ENCODE assay signal across 22 cellular contexts in genomic region chr14:80664576-80664975, GRCh38.
DNase-seq lines count a peak whose midpoint lies in the region; ATAC-seq and TF ChIP-seq lines count a peak whose summit lies in the region.
"Had no signal": no experiment of that assay in that cellular context is flagged by ENCODE, and none has a peak within 500 bp of the region (broad histone marks: within the 10 kb centered on the region; RNA-seq: fewer than 3 reads in every experiment).

No MANE protein-coding gene starts in this region.

- in situ Hi-C loops in IMR-90 (cut with MboI; ENCODE audit: low sequenced_read_pairs) (no loop called here), astrocyte of the spinal cord (cut with HindIII; ENCODE audit: low sequenced_read_pairs) (no loop called here)

- H2BK15ac ChIP-seq in IMR-90 (ENCODE audit: low read depth, low read length), result 0 out of 3 replicates have a peak overlapping the region, but pooled peaks have one; percentile 23

- peak overlapping the region; percentile 29; the same call in 1 of the 2 replicates for H2BK120ac ChIP-seq in IMR-90 (ENCODE audit: low read depth, low read length)

- H3K18ac ChIP-seq in IMR-90 (ENCODE audit: low read depth, low read length), result no peak overlapping the region

- peak overlapping the region; percentile 8 for H2BK5ac ChIP-seq in IMR-90 (ENCODE audit: low read depth, low read length, poor library complexity, severe bottlenecking)

- H3K23ac ChIP-seq in IMR-90 (ENCODE audit: low read depth, low read length), result no peak overlapping the region

- 0 out of 2 replicates have a peak, but pooled peaks cover 4% of the 10 kb centered on the region for H3K79me2 ChIP-seq in DND-41 (ENCODE audit: insufficient read depth, low read length)

- no peak for TF ChIP-seq CTCF in DND-41 (IDR thresholded peaks at IDR 0.05; ENCODE audit: borderline replicate concordance, extremely low read depth, low read length, poor library complexity, severe bottlenecking)
- TF ChIP-seq CTCF in IMR-90 (conservative IDR thresholded peaks at IDR 0.05; ENCODE audit: low read depth, low read length), result no peak
- no peak for TF ChIP-seq CTCF in astrocyte of the spinal cord (IDR thresholded peaks at IDR 0.05; ENCODE audit: low read depth, low read length)
- TF ChIP-seq CTCF in thyroid gland (IDR thresholded peaks at IDR 0.05), result no peak

- H3K56ac ChIP-seq in IMR-90 (ENCODE audit: extremely low read depth, insufficient read depth, low read length), result no peak overlapping the region

- POLR2A ChIA-PET in IMR-90 (lab: Charles Lee; ENCODE audit: unreplicated experiment), result no interaction called here

- dilution Hi-C loops in IMR-90 (cut with HindIII; ENCODE audit: low sequenced_read_pairs, unreplicated experiment), result no loop called here

- no TSS peak for BruUV-seq in IMR-90 (replicated peaks; lab: Mats Ljungman, UMichigan)

- H2AFZ ChIP-seq in DND-41 (ENCODE audit: low read depth, low read length) (no peak overlapping the region), IMR-90 (replicated peaks; ENCODE audit: low read length, poor library complexity) (no peak overlapping the region)
- H2AFZ ChIP-seq: neural progenitor cell, PC-9 had no signal

- H4K91ac ChIP-seq in IMR-90 (ENCODE audit: insufficient read depth, low read depth, low read length), result no peak overlapping the region

- no peaks in the 10 kb centered on the region for H4K20me1 ChIP-seq in DND-41 (ENCODE audit: insufficient read depth, low read length)
- no peaks in the 10 kb centered on the region for H4K20me1 ChIP-seq in IMR-90 (ENCODE audit: insufficient read depth, low read length)

- no peak for DNase-seq in DND-41
- DNase-seq in IMR-90, result peak; percentile 83
- peak; percentile 21 for DNase-seq in astrocyte of the spinal cord (ENCODE audit: low read depth, low spot score)
- peak; percentile 13 for DNase-seq in iPS-NIHi7 (ENCODE audit: extremely low spot score)
- no peak for DNase-seq in activated naive CD4-positive, alpha-beta T cell treated with Interleukin-2 at 50 U/mL for 16 hours
- no peak for DNase-seq in thyroid gland
- DNase-seq in NCI-H82 (lab: John Stamatoyannopoulos, UW), result no peak
- DNase-seq: activated CD4-positive, alpha-beta memory T cell treated with anti-CD3 and anti-CD28 coated beads, Interleukin-2, amount 10 ng/mL, durations not matched to agents 7 days and 5 days; activated CD4-positive, CD25-positive, alpha-beta regulatory T cell; activated gamma-delta T cell treated with Interleukin-2 at 50 U/mL for 16 hours; activated T-cell treated with anti-CD3 and anti-CD28 coated beads for 4 hours; amniotic stem cell; glutamatergic neuron; left ventricle myocardium superior; NCI-H1694; PC-9; stimulated activated CD4-positive, alpha-beta T cell treated with anti-CD3 and anti-CD28 coated beads, Interleukin-1b, Interleukin-23, amount 100 ng/mL, for 48 hours; stimulated activated naive CD4-positive, alpha-beta T cell had no signal

- TF ChIP-seq RAD21 in IMR-90 (IDR thresholded peaks at IDR 0.05; ENCODE audit: low read length), result no peak

- peak overlapping the region; percentile 6; the same call in 1 of the 2 replicates for H3K4ac ChIP-seq in IMR-90 (ENCODE audit: low read depth, low read length)

- CTCF ChIA-PET in IMR-90 (lab: Yijun Ruan, JAX), result no interaction called here

- H4K5ac ChIP-seq in IMR-90 (ENCODE audit: low read depth, low read length), result no peak overlapping the region

- H3K14ac ChIP-seq in IMR-90 (replicated peaks; ENCODE audit: low read depth, low read length), result 0 out of 2 replicates have a peak overlapping the region, but pooled peaks have one; percentile 29

- H3K4me2 ChIP-seq in DND-41 (ENCODE audit: insufficient read depth, low read length) (peak overlapping the region; percentile 31), IMR-90 (ENCODE audit: low read depth, low read length) (peak overlapping the region; percentile 64)
- H3K4me2 ChIP-seq: neural progenitor cell, PC-9 had no signal

- peak overlapping the region; percentile 26; the same call in 1 of the 2 replicates for H3K9ac ChIP-seq in DND-41 (ENCODE audit: low read depth, low read length)
- H3K9ac ChIP-seq in IMR-90 (ENCODE audit: low read depth, low read length), result no peak overlapping the region
- H3K9ac ChIP-seq: neural progenitor cell had no signal

- H3K27ac ChIP-seq in DND-41 (ENCODE audit: low read length) (peak overlapping the region; percentile 76), IMR-90 (ENCODE audit: insufficient read depth, low read length) (no peak overlapping the region; the same call in 1 of the 2 replicates), thyroid gland (no peak overlapping the region)
- H3K27ac ChIP-seq: PC-9, prostate gland, SK-N-MC had no signal

- peak overlapping the region in 1 of 2 experiments; percentile 67; a peak in 2 of 4 replicates for H4K8ac ChIP-seq in IMR-90 (ENCODE audit: low read depth in 2 of 2, low read length in 2 of 2)

- TF ChIP-seq POLR2A in IMR-90 (IDR thresholded peaks at IDR 0.05; ENCODE audit: low read depth, low read length) (no peak), thyroid gland (IDR thresholded peaks at IDR 0.05) (no peak)

- H3K9me3 ChIP-seq in DND-41 (ENCODE audit: insufficient read depth, low read length, severe bottlenecking), result peaks cover 10% of the 10 kb centered on the region
- H3K9me3 ChIP-seq in IMR-90 (ENCODE audit: control insufficient read depth, insufficient read depth, low read length), result no peaks in the 10 kb centered on the region
- no peaks in the 10 kb centered on the region for H3K9me3 ChIP-seq in thyroid gland
- H3K9me3 ChIP-seq: prostate gland had no signal

- H3K4me1 ChIP-seq in DND-41 (ENCODE audit: insufficient read depth, low read length) (peaks cover 65% of the 10 kb centered on the region), IMR-90 (ENCODE audit: control insufficient read depth, insufficient read depth, low read length) (peaks cover 6% of the 10 kb centered on the region; the same call in 1 of the 2 replicates), thyroid gland (no peaks in the 10 kb centered on the region)
- H3K4me1 ChIP-seq: prostate gland had no signal

- H3K36me3 ChIP-seq in DND-41 (ENCODE audit: insufficient read depth, low read length) (peaks cover 10% of the 10 kb centered on the region; the same call in 1 of the 2 replicates), IMR-90 (ENCODE audit: control insufficient read depth, insufficient read depth, low read length) (no peaks in the 10 kb centered on the region), thyroid gland (no peaks in the 10 kb centered on the region)
- H3K36me3 ChIP-seq: neural progenitor cell, prostate gland had no signal

- no CpG with 5 or more reads among the region's 2 CpGs for WGBS in IMR-90 (ENCODE audit: extremely low coverage in 2 of 2, insufficient read length in 1 of 2), 2 experiments
- WGBS in thyroid gland, 2 donors, result 87 to 95% methylated on average over 2 of the region's 2 CpGs

- ATAC-seq in DND-41 (ENCODE audit: insufficient read depth, low read depth) (peak; percentile 81), IMR-90 (ENCODE audit: low read depth) (peak; percentile 95), GM18519 (IDR thresholded peaks at IDR 0.05; ENCODE audit: low FRiP score, unreplicated experiment) (no peak)
- ATAC-seq: left ventricle myocardium superior had no signal

- H3K9me1 ChIP-seq in IMR-90 (ENCODE audit: insufficient read depth, low read length), result peaks cover 3% of the 10 kb centered on the region; the same call in 1 of the 2 replicates

- H3K27me3 ChIP-seq in DND-41 (ENCODE audit: insufficient read depth, low read length, poor library complexity) (no peaks in the 10 kb centered on the region), IMR-90 (ENCODE audit: control insufficient read depth, insufficient read depth, low read length) (no peaks in the 10 kb centered on the region), thyroid gland (no peaks in the 10 kb centered on the region)
- H3K27me3 ChIP-seq: neural progenitor cell had no signal

- intact Hi-C loops in IMR-90 (cut with micrococcal nuclease) (no loop called here), thyroid gland (cut with DNase I) (no loop called here)

- H2AK9ac ChIP-seq in IMR-90 (replicated peaks; ENCODE audit: low read depth, low read length, poor library complexity), result no peak overlapping the region

- peaks cover 2 to 7% of the 10 kb centered on the region in 2 experiments; a peak in 1 of 4 replicates for H3K79me1 ChIP-seq in IMR-90 (ENCODE audit: low read depth in 1 of 2, low read length in 2 of 2)

- no peak overlapping the region for H2AK5ac ChIP-seq in IMR-90 (ENCODE audit: low read depth, low read length)

- peak overlapping the region; percentile 87; the same call in 1 of the 2 replicates for H2BK20ac ChIP-seq in IMR-90 (ENCODE audit: low read depth, low read length)

- no peak overlapping the region for H3K4me3 ChIP-seq in DND-41 (ENCODE audit: low read depth in 1 of 2, low read length in 2 of 2)
- H3K4me3 ChIP-seq in IMR-90 (ENCODE audit: insufficient read depth, low read depth, low read length), result no peak overlapping the region
- H3K4me3 ChIP-seq in astrocyte of the spinal cord (ENCODE audit: low read depth, low read length), result no peak overlapping the region
- no peak overlapping the region for H3K4me3 ChIP-seq in thyroid gland (replicated peaks in 1 of 3)
- H3K4me3 ChIP-seq: neural progenitor cell, PC-9, prostate gland, SK-N-MC had no signal

TF ChIP-seq in IMR-90, 13 proteins besides CTCF, POLR2A, EP300 and RAD21:
- TF ChIP-seq BHLHE40 (IDR thresholded peaks at IDR 0.05; ENCODE audit: low read depth, low read length), result 0 out of 2 replicates have a peak, but pooled peaks have one; percentile 8
- TF ChIP-seq SMC3 (IDR thresholded peaks at IDR 0.05; ENCODE audit: low read depth, low read length), result no peak
- peak; percentile 79 for TF ChIP-seq FOS (IDR thresholded peaks at IDR 0.05; ENCODE audit: low read depth, low read length)

Comparison
In these comparisons a context has a peak if more than half of its experiments do, and no peak if none do; other contexts are left out.
1. DNase-seq: peak in IMR-90 (single experiment), astrocyte of the spinal cord (single experiment) and iPS-NIHi7 (single experiment); none in DND-41 (single experiment), activated naive CD4-positive, alpha-beta T cell treated with Interleukin-2 at 50 U/mL for 16 hours (single experiment), thyroid gland (0 of 2) and NCI-H82 (single experiment).